ENCODE assay signal across 1 cellular context in the genomic region with DNA sequence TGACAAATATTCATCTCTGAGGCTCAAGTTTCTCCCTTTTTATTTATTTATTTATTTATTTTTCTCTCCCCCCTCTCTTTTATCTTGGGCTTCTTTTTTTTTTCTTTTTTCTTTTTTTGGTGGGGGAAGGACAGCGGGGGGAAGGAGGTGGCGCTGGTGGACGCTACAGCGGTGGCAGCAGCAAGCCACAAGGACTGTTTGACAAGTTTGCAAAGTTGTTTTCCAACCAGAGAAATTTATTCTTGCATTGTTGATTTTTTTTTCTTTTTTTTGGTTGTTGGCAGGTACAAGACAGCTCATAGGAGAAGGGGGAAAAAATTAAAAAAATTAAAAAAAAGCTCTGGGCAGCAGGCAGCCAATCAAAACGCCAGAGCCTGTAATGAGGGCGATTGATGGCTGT.
TF ChIP-seq lines count a peak whose summit lies in the region.

No MANE protein-coding gene starts in this region.

TF ChIP-seq in WTC11, 78 proteins besides CTCF, POLR2A, EP300 and RAD21:
- TF ChIP-seq ZSCAN18 (CRISPR knock-in tag; IDR thresholded peaks at IDR 0.05) (no peak), NFYB (CRISPR knock-in tag; conservative IDR thresholded peaks at IDR 0.05; ENCODE audit: low read depth) (no peak)
